9 cellular contexts compared by ENCODE assay signal in genomic region chr22:36362077-36362476, GRCh38. TPM values are rescaled to one million over a fixed set of nuclear protein-coding genes. Genes with fewer than 3 reads are reported as not detected.
DNase-seq lines count a peak whose midpoint lies in the region; ATAC-seq, FAIRE-seq and TF ChIP-seq lines count a peak whose summit lies in the region.
"Had no signal": no experiment of that assay in that cellular context is flagged by ENCODE, and none has a peak within 500 bp of the region (broad histone marks: within the 10 kb centered on the region; RNA-seq: fewer than 3 reads in every experiment).

No MANE protein-coding gene starts in this region.

- H3K9me3 ChIP-seq in H9 (ENCODE audit: control insufficient read depth, low read depth, low read length), result no peaks in the 10 kb centered on the region
- no peaks in the 10 kb centered on the region for H3K9me3 ChIP-seq in keratinocyte (ENCODE audit: control insufficient read depth, low read depth, low read length)
- H3K9me3 ChIP-seq in small intestine (ENCODE audit: control insufficient read depth, low read depth), result no peaks in the 10 kb centered on the region
- no peaks in the 10 kb centered on the region for H3K9me3 ChIP-seq in SJCRH30 (replicated peaks)

- H3K4me1 ChIP-seq in H9 (ENCODE audit: insufficient read depth, low read length), result peaks cover 38% of the 10 kb centered on the region
- peaks cover 94% of the 10 kb centered on the region for H3K4me1 ChIP-seq in keratinocyte (ENCODE audit: control insufficient read depth, extremely low read depth, insufficient read depth, low read length)
- peaks cover 41 to 67% of the 10 kb centered on the region in 2 donors for H3K4me1 ChIP-seq in small intestine (ENCODE audit: control insufficient read depth in 2 of 2, insufficient read depth in 1 of 2, low read depth in 1 of 2, low read length in 1 of 2)
- H3K4me1 ChIP-seq in SJCRH30, result peaks cover 83% of the 10 kb centered on the region

- no peak overlapping the region for H4K91ac ChIP-seq in H9 (ENCODE audit: insufficient read length, low read depth, low read length)

- DNase-seq in H9 (no peak), keratinocyte (ENCODE audit: low read depth, low spot score) (no peak), small intestine (peak; percentile 62), NCI-H446 treated with DMSO at 0.1 percent for 48 hours (lab: John Stamatoyannopoulos, UW) (no peak), UCSD-AML1 (lab: John Stamatoyannopoulos, UW; ENCODE audit: unreplicated experiment) (no peak), hippocampal formation (lab: John Stamatoyannopoulos, UW) (no peak), SJCRH30 (no peak)
- DNase-seq: NCI-H1048 had no signal

- ATAC-seq in activated T-helper 17 cell treated with anti-CD3 and anti-CD28 coated beads, Interleukin-2, amount 50 U/mL, for 72 hours (replicated peaks), result no peak

- no peak overlapping the region for H3K18ac ChIP-seq in H9 (ENCODE audit: insufficient read length, low read depth, low read length)

- H3K4me3 Mint-ChIP-seq in H9, result no peak overlapping the region
- H3K4me3 Mint-ChIP-seq in activated T-helper 17 cell treated with anti-CD3 and anti-CD28 coated beads, Interleukin-2, amount 50 U/mL, for 72 hours, result peak overlapping the region; percentile 74

- H2BK15ac ChIP-seq in H9 (ENCODE audit: low read depth, low read length), result no peak overlapping the region

- H2BK12ac ChIP-seq in H9 (ENCODE audit: insufficient read length, low read depth, low read length), result peak overlapping the region; percentile 30

- peaks cover 5% of the 10 kb centered on the region for H4K20me1 ChIP-seq in H9 (ENCODE audit: control insufficient read depth, insufficient read depth, insufficient read length)
- H4K20me1 ChIP-seq in keratinocyte (ENCODE audit: control insufficient read depth, extremely low read depth, insufficient read depth, low read length), result peaks cover 90% of the 10 kb centered on the region

- TF ChIP-seq CTCF in H9 (conservative IDR thresholded peaks at IDR 0.05) (no peak), keratinocyte (optimal IDR thresholded peaks at IDR 0.05 in 1 of 3, IDR thresholded peaks at IDR 0.05 in 1 of 3, conservative IDR thresholded peaks at IDR 0.05 in 1 of 3; ENCODE audit: extremely low read depth in 1 of 3, insufficient read depth in 2 of 3, low read length in 3 of 3) (no peak)

- dilution Hi-C loops in keratinocyte (cut with MboI; ENCODE audit: extremely low pct_ligation_motif_present, low sequenced_read_pairs), result no loop called here

- WGBS in H9 (ENCODE audit: extremely low coverage, insufficient read length, low lambda C conversion rate), result no CpG with 5 or more reads among the region's 4 CpGs
- WGBS in small intestine, 3 donors, result 26 to 64% (median 32%) methylated on average over 4 of the region's 4 CpGs

- H3K27me3 ChIP-seq in H9 (ENCODE audit: insufficient read depth, low read length) (no peaks in the 10 kb centered on the region), keratinocyte (ENCODE audit: control insufficient read depth, extremely low read depth, insufficient read depth, low read length) (no peaks in the 10 kb centered on the region), small intestine (ENCODE audit: control insufficient read depth in 2 of 2, insufficient read depth in 2 of 2, low read length in 2 of 2) (no peaks in the 10 kb centered on the region), SJCRH30 (no peaks in the 10 kb centered on the region)

- no peak overlapping the region for H3K9ac ChIP-seq in H9 (ENCODE audit: extremely low read depth, insufficient read length, low read length)
- no peak overlapping the region for H3K9ac ChIP-seq in keratinocyte (ENCODE audit: control insufficient read depth, extremely low read depth, insufficient read depth, low read length)

- peak overlapping the region; percentile 68 to 96 (median 80) for H3K27ac Mint-ChIP-seq in H9
- peak overlapping the region; percentile 88 for H3K27ac Mint-ChIP-seq in activated T-helper 17 cell treated with anti-CD3 and anti-CD28 coated beads, Interleukin-2, amount 50 U/mL, for 72 hours

- H3K23ac ChIP-seq in H9 (ENCODE audit: insufficient read length, low read depth, low read length), result no peak overlapping the region

- H2BK120ac ChIP-seq in H9 (ENCODE audit: low read depth, low read length, poor library complexity, severe bottlenecking), result no peak overlapping the region

- no peak overlapping the region for H3T11ph ChIP-seq in H9 (ENCODE audit: low read length)

- H3K79me2 ChIP-seq in H9 (ENCODE audit: insufficient read depth, low read length) (peaks cover 73% of the 10 kb centered on the region; the same call in 1 of the 2 replicates), keratinocyte (ENCODE audit: control insufficient read depth, insufficient read depth, low read length) (peaks cover 98% of the 10 kb centered on the region)

- FAIRE-seq in keratinocyte (lab: Jason Lieb, UNC), result no peak
- FAIRE-seq in small intestine (lab: Jason Lieb, UNC), result no peak

- no peak overlapping the region for H3K4me2 ChIP-seq in H9 (ENCODE audit: insufficient read depth, insufficient read length, low read length)
- H3K4me2 ChIP-seq in keratinocyte (ENCODE audit: control insufficient read depth, extremely low read depth, insufficient read depth, low read depth, low read length), result peak overlapping the region; percentile 8

- H3K9me1 ChIP-seq in keratinocyte (ENCODE audit: control insufficient read depth, extremely low read depth, insufficient read depth, low read length), result peaks cover 12% of the 10 kb centered on the region

- H3K23me2 ChIP-seq in H9 (ENCODE audit: insufficient read length, low read depth, low read length, poor library complexity, severe bottlenecking), result no peaks in the 10 kb centered on the region

- H3K36me3 ChIP-seq in keratinocyte (ENCODE audit: control insufficient read depth in 2 of 2, extremely low read depth in 1 of 2, insufficient read depth in 2 of 2, low read length in 2 of 2) (peaks cover 34 to 49% of the 10 kb centered on the region in 2 experiments), small intestine (ENCODE audit: control insufficient read depth in 2 of 2, insufficient read depth in 2 of 2, low read length in 2 of 2) (no peaks in the 10 kb centered on the region), SJCRH30 (0 out of 2 replicates have a peak, but pooled peaks cover 2% of the 10 kb centered on the region)

- no peak overlapping the region for H3K14ac ChIP-seq in H9 (ENCODE audit: insufficient read depth, low read length)

- no peak overlapping the region for H2AFZ ChIP-seq in H9 (ENCODE audit: low read length)
- H2AFZ ChIP-seq in keratinocyte (ENCODE audit: control insufficient read depth, low read length), result no peak overlapping the region

- no peak overlapping the region for H2AK5ac ChIP-seq in H9 (ENCODE audit: insufficient read length, low read length)

- no peak overlapping the region for H4K8ac ChIP-seq in H9 (replicated peaks; ENCODE audit: insufficient read length, low read depth, low read length)

- H3K56ac ChIP-seq in H9 (ENCODE audit: insufficient read length, low read depth, low read length), result no peak overlapping the region

- no peak overlapping the region for H2BK5ac ChIP-seq in H9 (ENCODE audit: insufficient read length, low read length)

- no peak overlapping the region for H3K4ac ChIP-seq in H9 (ENCODE audit: low read depth, low read length)

- H3K27ac ChIP-seq in H9 (ENCODE audit: insufficient read length, low read depth, low read length), result no peak overlapping the region
- peak overlapping the region; percentile 49 for H3K27ac ChIP-seq in keratinocyte (ENCODE audit: control insufficient read depth, insufficient read depth, low read length)
- H3K27ac ChIP-seq in small intestine (ENCODE audit: low read depth in 1 of 2, low read length in 1 of 2), result peak overlapping the region; percentile 69 to 93
- H3K27ac ChIP-seq in SJCRH30, result no peak overlapping the region

- no peak overlapping the region for H4K5ac ChIP-seq in H9 (ENCODE audit: insufficient read length, low read depth, low read length)

- peaks cover 5% of the 10 kb centered on the region for H3K79me1 ChIP-seq in H9 (ENCODE audit: insufficient read depth, low read depth, low read length, poor library complexity, severe bottlenecking)

- no peaks in the 10 kb centered on the region for H3K27me3 Mint-ChIP-seq in H9 (ENCODE audit: low read depth)
- H3K27me3 Mint-ChIP-seq in activated T-helper 17 cell treated with anti-CD3 and anti-CD28 coated beads, Interleukin-2, amount 50 U/mL, for 72 hours, result no peaks in the 10 kb centered on the region

- no peak overlapping the region for H2BK20ac ChIP-seq in H9 (ENCODE audit: low read depth, low read length, poor library complexity, severe bottlenecking)

- H3K9me3 Mint-ChIP-seq in H9, result no peaks in the 10 kb centered on the region
- no peaks in the 10 kb centered on the region for H3K9me3 Mint-ChIP-seq in activated T-helper 17 cell treated with anti-CD3 and anti-CD28 coated beads, Interleukin-2, amount 50 U/mL, for 72 hours

- H3K36me3 Mint-ChIP-seq in H9 (ENCODE audit: insufficient read depth in 1 of 3, low read depth in 3 of 3), result peaks cover 6 to 11% (median 6%) of the 10 kb centered on the region in 3 experiments; a peak in 4 of 7 replicates
- H3K36me3 Mint-ChIP-seq in activated T-helper 17 cell treated with anti-CD3 and anti-CD28 coated beads, Interleukin-2, amount 50 U/mL, for 72 hours (ENCODE audit: low read depth), result peaks cover 95% of the 10 kb centered on the region

- H3K4me1 Mint-ChIP-seq in H9, result peaks cover 83 to 89% of the 10 kb centered on the region in 2 experiments
- peaks cover 56% of the 10 kb centered on the region for H3K4me1 Mint-ChIP-seq in activated T-helper 17 cell treated with anti-CD3 and anti-CD28 coated beads, Interleukin-2, amount 50 U/mL, for 72 hours

- no peak overlapping the region for H3K4me3 ChIP-seq in keratinocyte (ENCODE audit: control insufficient read depth in 2 of 3, extremely low read depth in 1 of 3, insufficient read depth in 2 of 3, low read depth in 1 of 3, low read length in 3 of 3)
- no peak overlapping the region for H3K4me3 ChIP-seq in small intestine (ENCODE audit: low read depth in 1 of 2, low read length in 2 of 2)
- H3K4me3 ChIP-seq in SJCRH30, result no peak overlapping the region

RNA-seq across cellular contexts. Expression of gene MYH9, which starts 25.7 kb away (rescaled TPM):
- 243 and 266 TPM in 2 replicates for total RNA-seq in H9 (2021)
- total RNA-seq in activated T-helper 17 cell treated with anti-CD3 and anti-CD28 coated beads, Interleukin-2, amount 50 U/mL, for 72 hours, result 100 to 1,000 TPM; 782 to 800 TPM
- polyA plus RNA-seq in keratinocyte, result 277 to 489 TPM (median 351 TPM) in 3 replicates
- polyA plus RNA-seq in keratinocyte (2011; ENCODE audit: low read depth), result 526 TPM
- polyA plus RNA-seq in keratinocyte (2011; cell fraction: cytosol; rRNA removed), result 357 and 388 TPM in 2 replicates
- 864 and 995 TPM in 2 replicates for polyA plus RNA-seq in keratinocyte (2011; cell fraction: nucleus; rRNA removed)
- 168 and 903 TPM in 2 replicates for polyA plus RNA-seq in keratinocyte (2012; ENCODE audit: low replicate concordance)
- polyA minus RNA-seq in keratinocyte, result 752 to 1,882 TPM (median 1,066 TPM) in 3 replicates
- 461 TPM for polyA minus RNA-seq in keratinocyte (2011; cell fraction: cytosol; rRNA and poly(A)+ RNA removed)
- polyA minus RNA-seq in keratinocyte (2011; cell fraction: nucleus; rRNA and poly(A)+ RNA removed), result 623 and 1,627 TPM in 2 replicates
- polyA plus RNA-seq in small intestine, result 100 to 1,000 TPM in 2 of 3 donors, 10 to 100 TPM in 1; 95.4 to 156 (median 130) TPM
- 151 TPM in 2 replicates for total RNA-seq in SJCRH30 (2014; rRNA removed; shearing (Covaris generic))

Comparison
In these comparisons a context has a peak if more than half of its experiments do, and no peak if none do; other contexts are left out.
1. H3K27ac ChIP-seq: peak in keratinocyte (single experiment) and small intestine (2 of 2); none in H9 (single experiment) and SJCRH30 (single experiment).